1 cellular context compared by ENCODE assay signal in genomic region chrX:16946361-16946964, GRCh38.
TF ChIP-seq lines count a peak whose summit lies in the region.

REPS2 (plus strand) TSS chrX:16946658; CDS start chrX:16946862, 204 bp downstream.

TF ChIP-seq in K562, 482 proteins besides CTCF, POLR2A, EP300 and RAD21 (continued from another document):
- TF ChIP-seq VEZF1 (CRISPR knock-in tag; IDR thresholded peaks at IDR 0.05) (peak; percentile 46), NFRKB (IDR thresholded peaks at IDR 0.05; ENCODE audit: low read depth) (no peak), SMAD4 (CRISPR knock-in tag; conservative IDR thresholded peaks at IDR 0.05) (0 out of 2 replicates have a peak, but pooled peaks have one; percentile 25), HDAC2 (IDR thresholded peaks at IDR 0.05) (no peak), PPARD (CRISPR knock-in tag; IDR thresholded peaks at IDR 0.05) (no peak), HLTF (IDR thresholded peaks at IDR 0.05) (no peak), ZNF644 (tag; IDR thresholded peaks at IDR 0.05; ENCODE audit: low read depth) (no peak), ZNF780A (CRISPR knock-in tag; IDR thresholded peaks at IDR 0.05) (no peak), EGR1 (conservative IDR thresholded peaks at IDR 0.05) (0 out of 2 replicates have a peak, but pooled peaks have one; percentile 7), ZFP1 (CRISPR knock-in tag; IDR thresholded peaks at IDR 0.05) (no peak), HDAC8 (tag; IDR thresholded peaks at IDR 0.05) (no peak), ZKSCAN3 (CRISPR knock-in tag; IDR thresholded peaks at IDR 0.05) (no peak), PTRF (tag; IDR thresholded peaks at IDR 0.05) (no peak), HMG20B (CRISPR knock-in tag; IDR thresholded peaks at IDR 0.05) (no peak), RBM25 (IDR thresholded peaks at IDR 0.05; ENCODE audit: low read depth, low read length, severe bottlenecking) (peak; percentile 14), ZNF507 (tag; conservative IDR thresholded peaks at IDR 0.05) (no peak), MNT (conservative IDR thresholded peaks at IDR 0.05) (peak; percentile 62 to 82; a peak in 3 of 4 replicates), HNRNPH1 (optimal IDR thresholded peaks at IDR 0.05; ENCODE audit: low read depth, low read length) (no peak), EWSR1 (IDR thresholded peaks at IDR 0.05; ENCODE audit: borderline replicate concordance, low read depth, partially characterized antibody) (no peak), HNRNPK (IDR thresholded peaks at IDR 0.05; ENCODE audit: low read depth, low read length, poor library complexity, severe bottlenecking) (no peak), TFAP4 (CRISPR knock-in tag; IDR thresholded peaks at IDR 0.05; ENCODE audit: borderline replicate concordance) (peak; percentile 68), POLR2AphosphoS5 (IDR thresholded peaks at IDR 0.05; ENCODE audit: control insufficient read depth, insufficient read depth, low read depth, low read length) (no peak), KDM4B (IDR thresholded peaks at IDR 0.05; ENCODE audit: borderline replicate concordance in 2 of 2, low read depth in 1 of 2) (no peak), FIP1L1 (IDR thresholded peaks at IDR 0.05; ENCODE audit: low read depth, low read length, poor library complexity, severe bottlenecking) (no peak), E2F6 (IDR thresholded peaks at IDR 0.05; ENCODE audit: borderline replicate concordance in 1 of 2, extremely low read depth in 1 of 2, insufficient read depth in 1 of 2, insufficient read length in 1 of 2, low read depth in 1 of 2, low read length in 1 of 2, poor library complexity in 1 of 2, severe bottlenecking in 1 of 2) (peak in 1 of 2 experiments; percentile 62)
- TF ChIP-seq, protein P1, sequence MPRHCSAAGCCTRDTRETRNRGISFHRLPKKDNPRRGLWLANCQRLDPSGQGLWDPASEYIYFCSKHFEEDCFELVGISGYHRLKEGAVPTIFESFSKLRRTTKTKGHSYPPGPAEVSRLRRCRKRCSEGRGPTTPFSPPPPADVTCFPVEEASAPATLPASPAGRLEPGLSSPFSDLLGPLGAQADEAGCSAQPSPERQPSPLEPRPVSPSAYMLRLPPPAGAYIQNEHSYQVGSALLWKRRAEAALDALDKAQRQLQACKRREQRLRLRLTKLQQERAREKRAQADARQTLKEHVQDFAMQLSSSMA (CRISPR knock-in tag; IDR thresholded peaks at IDR 0.05), result no peak
- TF ChIP-seq, protein P2, sequence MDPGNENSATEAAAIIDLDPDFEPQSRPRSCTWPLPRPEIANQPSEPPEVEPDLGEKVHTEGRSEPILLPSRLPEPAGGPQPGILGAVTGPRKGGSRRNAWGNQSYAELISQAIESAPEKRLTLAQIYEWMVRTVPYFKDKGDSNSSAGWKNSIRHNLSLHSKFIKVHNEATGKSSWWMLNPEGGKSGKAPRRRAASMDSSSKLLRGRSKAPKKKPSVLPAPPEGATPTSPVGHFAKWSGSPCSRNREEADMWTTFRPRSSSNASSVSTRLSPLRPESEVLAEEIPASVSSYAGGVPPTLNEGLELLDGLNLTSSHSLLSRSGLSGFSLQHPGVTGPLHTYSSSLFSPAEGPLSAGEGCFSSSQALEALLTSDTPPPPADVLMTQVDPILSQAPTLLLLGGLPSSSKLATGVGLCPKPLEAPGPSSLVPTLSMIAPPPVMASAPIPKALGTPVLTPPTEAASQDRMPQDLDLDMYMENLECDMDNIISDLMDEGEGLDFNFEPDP (CRISPR knock-in tag; IDR thresholded peaks at IDR 0.05), result no peak
